In the genomic region with DNA sequence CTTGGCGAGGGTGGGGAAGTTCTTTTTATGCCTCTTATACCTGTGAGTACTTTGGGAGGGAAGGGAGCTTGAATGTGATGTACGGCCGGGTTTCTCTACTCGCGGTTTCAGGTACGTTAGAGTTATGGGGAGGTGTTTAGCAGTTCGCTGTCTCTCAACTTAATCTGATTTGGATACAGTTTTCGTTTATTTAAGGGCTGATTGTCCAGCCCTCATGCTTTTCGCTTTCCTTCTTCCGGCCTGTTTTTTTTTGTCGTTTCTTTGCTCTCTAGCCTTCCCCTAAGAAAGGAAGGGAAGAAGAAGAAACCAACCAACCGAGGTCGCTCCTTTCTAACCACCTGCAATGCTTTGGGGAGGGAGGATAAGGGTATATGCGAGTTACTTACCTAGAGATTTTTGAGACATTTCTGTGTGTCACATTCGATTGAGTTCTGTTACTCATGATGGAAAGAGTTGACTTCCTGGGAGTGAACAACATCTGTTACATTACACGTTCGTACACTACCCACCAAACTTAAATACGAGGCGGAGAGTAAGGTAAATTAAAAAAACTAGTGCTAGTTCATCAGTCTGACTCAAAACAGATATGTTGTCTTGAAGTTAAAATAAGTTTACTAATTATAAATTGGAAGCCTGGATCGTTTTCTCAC, we compare ENCODE assay signal across 9 cellular contexts.
A peak's percentile ranks its signal among the peaks of the same experiment; 100 is the strongest.
DNase-seq lines count a peak whose midpoint lies in the region; ATAC-seq and TF ChIP-seq lines count a peak whose summit lies in the region.
"Had no signal": no experiment of that assay in that cellular context is flagged by ENCODE, and none has a peak within 500 bp of the region (broad histone marks: within the 10 kb centered on the region; RNA-seq: fewer than 3 reads in every experiment).

No MANE protein-coding gene starts in this region.

- no peak overlapping the region for H3K27ac Mint-ChIP-seq in T-helper 2 cell treated with Interferon-gamma antibody and Interleukin-4, amounts not matched to agents 5 μg/mL and 100 μg/mL, for 36 hours
- H3K27ac Mint-ChIP-seq: T-helper 1 cell treated with Interleukin-12 subunit alpha and Interleukin-12 subunit beta and Interleukin-4 antibody, amounts not matched to agents 30 μg/mL and 1 μg/mL, for 36 hours had no signal

- no peaks in the 10 kb centered on the region for H3K9me3 ChIP-seq in BLaER1 treated with 17β-estradiol and CSF1 and Interleukin-3, amounts not matched to agents 10 nM and 100 nM (replicated peaks in 1 of 11)
- H3K9me3 ChIP-seq in muscle layer of duodenum (ENCODE audit: control insufficient read depth in 1 of 2, low read length in 2 of 2): no peaks in the 10 kb centered on the region

- H3K4me3 ChIP-seq in BLaER1 treated with 17β-estradiol and CSF1 and Interleukin-3, amounts not matched to agents 10 nM and 100 nM: peak overlapping the region; percentile 88 to 99 (median 90)
- H3K4me3 ChIP-seq in muscle layer of duodenum (ENCODE audit: low read depth in 1 of 2, low read length in 2 of 2): peak overlapping the region; percentile 92 to 93

- H3K27me3 Mint-ChIP-seq in T-helper 2 cell treated with Interferon-gamma antibody and Interleukin-4, amounts not matched to agents 5 μg/mL and 100 μg/mL, for 36 hours (ENCODE audit: low read depth): no peaks in the 10 kb centered on the region

- H3K4me1 ChIP-seq in BLaER1 treated with 17β-estradiol and CSF1 and Interleukin-3, amounts not matched to agents 10 nM and 100 nM: peaks cover 30 to 49% (median 38%) of the 10 kb centered on the region in 10 experiments
- H3K4me1 ChIP-seq in muscle layer of duodenum (ENCODE audit: control insufficient read depth in 1 of 2, insufficient read depth in 2 of 2, low read length in 2 of 2): peaks cover 0 to 24% of the 10 kb centered on the region in 2 donors

- H3K9ac ChIP-seq in BLaER1 treated with 17β-estradiol and CSF1 and Interleukin-3, amounts not matched to agents 10 nM and 100 nM: peak overlapping the region; percentile 89 to 97 (median 93)

- H3K4me3 Mint-ChIP-seq in T-helper 2 cell treated with Interferon-gamma antibody and Interleukin-4, amounts not matched to agents 5 μg/mL and 100 μg/mL, for 36 hours: no peak overlapping the region
- H3K4me3 Mint-ChIP-seq: T-helper 1 cell treated with Interleukin-12 subunit alpha and Interleukin-12 subunit beta and Interleukin-4 antibody, amounts not matched to agents 30 μg/mL and 1 μg/mL, for 36 hours had no signal

- peaks cover 5% of the 10 kb centered on the region for H3K36me3 Mint-ChIP-seq in T-helper 2 cell treated with Interferon-gamma antibody and Interleukin-4, amounts not matched to agents 5 μg/mL and 100 μg/mL, for 36 hours (ENCODE audit: low read depth)

- H3K27me3 ChIP-seq in BLaER1 treated with 17β-estradiol and CSF1 and Interleukin-3, amounts not matched to agents 10 nM and 100 nM: no peaks in the 10 kb centered on the region
- H3K27me3 ChIP-seq in muscle layer of duodenum (ENCODE audit: low read depth, low read length): no peaks in the 10 kb centered on the region

- ATAC-seq in HG03159 (IDR thresholded peaks at IDR 0.05; ENCODE audit: unreplicated experiment): no peak

- TF ChIP-seq CTCF in GM20000 (IDR thresholded peaks at IDR 0.05; ENCODE audit: extremely low read depth, missing control alignments): no peak

- H4K20me1 ChIP-seq in BLaER1 treated with 17β-estradiol and CSF1 and Interleukin-3, amounts not matched to agents 10 nM and 100 nM: peaks cover 14 to 85% (median 70%) of the 10 kb centered on the region in 11 experiments; a peak in 21 of 22 replicates

- no peaks in the 10 kb centered on the region for H3K9me3 Mint-ChIP-seq in T-helper 2 cell treated with Interferon-gamma antibody and Interleukin-4, amounts not matched to agents 5 μg/mL and 100 μg/mL, for 36 hours
- H3K9me3 Mint-ChIP-seq: T-helper 1 cell treated with Interleukin-12 subunit alpha and Interleukin-12 subunit beta and Interleukin-4 antibody, amounts not matched to agents 30 μg/mL and 1 μg/mL, for 36 hours had no signal

- peak overlapping the region; percentile 81 to 96 (median 88) for H3K4me2 ChIP-seq in BLaER1 treated with 17β-estradiol and CSF1 and Interleukin-3, amounts not matched to agents 10 nM and 100 nM

- H3K36me3 ChIP-seq in BLaER1 treated with 17β-estradiol and CSF1 and Interleukin-3, amounts not matched to agents 10 nM and 100 nM: peaks cover 6 to 32% (median 15%) of the 10 kb centered on the region in 11 experiments; a peak in 20 of 22 replicates
- peaks cover 0 to 3% of the 10 kb centered on the region in 2 donors for H3K36me3 ChIP-seq in muscle layer of duodenum (ENCODE audit: control insufficient read depth in 1 of 2, insufficient read depth in 2 of 2, low read length in 2 of 2)

- peak overlapping the region; percentile 75 to 91 (median 89) for H3K27ac ChIP-seq in BLaER1 treated with 17β-estradiol and CSF1 and Interleukin-3, amounts not matched to agents 10 nM and 100 nM
- H3K27ac ChIP-seq in muscle layer of duodenum (ENCODE audit: low read length): peak overlapping the region; percentile 91

- H3K4me1 Mint-ChIP-seq in T-helper 2 cell treated with Interferon-gamma antibody and Interleukin-4, amounts not matched to agents 5 μg/mL and 100 μg/mL, for 36 hours (ENCODE audit: low read depth): peaks cover 25% of the 10 kb centered on the region

- peak; percentile 7 for DNase-seq in GM20000 (ENCODE audit: low spot score)
- peak; percentile 29 for DNase-seq in NCI-H146 treated with DMSO at 0.1 percent for 48 hours (lab: John Stamatoyannopoulos, UW; ENCODE audit: unreplicated experiment)
- peak; percentile 24 for DNase-seq in dedifferentiated amniotic fluid mesenchymal stem cell (ENCODE audit: extremely low spot score)
- no peak for DNase-seq in retina
- no peak for DNase-seq in T-helper 2 cell treated with Interferon-gamma antibody and Interleukin-4, amounts not matched to agents 5 μg/mL and 100 μg/mL, for 36 hours (ENCODE audit: low spot score)

Comparison
In these comparisons a context has a peak if more than half of its experiments do, and no peak if none do; other contexts are left out.
1. DNase-seq: peak in GM20000 (single experiment), NCI-H146 treated with DMSO at 0.1 percent for 48 hours (single experiment) and dedifferentiated amniotic fluid mesenchymal stem cell (single experiment); none in retina (single experiment) and T-helper 2 cell treated with Interferon-gamma antibody and Interleukin-4, amounts not matched to agents 5 μg/mL and 100 μg/mL, for 36 hours (single experiment).